1 cellular context compared by ENCODE assay signal in genomic region chr11:65118915-65119669, GRCh38.
TF ChIP-seq lines count a peak whose summit lies in the region.

No MANE protein-coding gene starts in this region.

TF ChIP-seq in HepG2, 621 proteins besides CTCF, POLR2A, EP300 and RAD21:
- TF ChIP-seq FOSL1 (CRISPR knock-in tag; IDR thresholded peaks at IDR 0.05; ENCODE audit: borderline replicate concordance) (0 out of 2 replicates have a peak, but pooled peaks have one; percentile 8), ZNF12 (CRISPR knock-in tag; IDR thresholded peaks at IDR 0.05) (0 out of 2 replicates have a peak, but pooled peaks have one; percentile 28), CEBPB (IDR thresholded peaks at IDR 0.05; ENCODE audit: borderline replicate concordance, low read depth, low read length) (peak; percentile 57; the same call in 1 of the 2 replicates)
- TF ChIP-seq, protein P1, sequence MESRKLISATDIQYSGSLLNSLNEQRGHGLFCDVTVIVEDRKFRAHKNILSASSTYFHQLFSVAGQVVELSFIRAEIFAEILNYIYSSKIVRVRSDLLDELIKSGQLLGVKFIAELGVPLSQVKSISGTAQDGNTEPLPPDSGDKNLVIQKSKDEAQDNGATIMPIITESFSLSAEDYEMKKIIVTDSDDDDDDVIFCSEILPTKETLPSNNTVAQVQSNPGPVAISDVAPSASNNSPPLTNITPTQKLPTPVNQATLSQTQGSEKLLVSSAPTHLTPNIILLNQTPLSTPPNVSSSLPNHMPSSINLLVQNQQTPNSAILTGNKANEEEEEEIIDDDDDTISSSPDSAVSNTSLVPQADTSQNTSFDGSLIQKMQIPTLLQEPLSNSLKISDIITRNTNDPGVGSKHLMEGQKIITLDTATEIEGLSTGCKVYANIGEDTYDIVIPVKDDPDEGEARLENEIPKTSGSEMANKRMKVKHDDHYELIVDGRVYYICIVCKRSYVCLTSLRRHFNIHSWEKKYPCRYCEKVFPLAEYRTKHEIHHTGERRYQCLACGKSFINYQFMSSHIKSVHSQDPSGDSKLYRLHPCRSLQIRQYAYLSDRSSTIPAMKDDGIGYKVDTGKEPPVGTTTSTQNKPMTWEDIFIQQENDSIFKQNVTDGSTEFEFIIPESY (CRISPR knock-in tag; IDR thresholded peaks at IDR 0.05): peak; percentile 55; the same call in 1 of the 2 replicates
TF ChIP-seq in HepG2: peak in this region for 4; not testable (repeated sequence) for 617.
